ENCODE assay signal across 21 cellular contexts in the genomic region with DNA sequence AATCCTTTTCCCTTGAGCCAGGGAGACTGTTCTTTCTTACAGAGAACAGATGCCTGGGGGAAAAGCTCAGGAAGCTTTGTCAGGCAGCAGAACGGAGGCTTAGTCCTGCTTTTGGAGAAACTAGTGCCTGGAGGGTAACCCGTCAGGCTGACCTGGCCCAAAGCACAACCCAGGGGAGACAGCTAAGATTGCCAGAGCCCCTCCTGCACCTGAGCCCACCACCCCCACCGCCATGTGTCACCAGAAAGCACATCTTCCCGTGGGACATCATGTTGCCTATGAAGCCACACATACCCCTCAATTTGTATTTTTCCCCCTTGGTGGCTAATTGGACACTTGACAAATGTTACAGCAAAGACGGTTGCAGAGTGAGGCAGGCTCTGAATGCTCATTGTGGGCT.
"Had no signal": no experiment of that assay in that cellular context is flagged by ENCODE, and none has a peak within 500 bp of the region (broad histone marks: within the 10 kb centered on the region; RNA-seq: fewer than 3 reads in every experiment).

No MANE protein-coding gene starts in this region.

- H3K4me3 Mint-ChIP-seq: activated CD8-positive, alpha-beta T cell treated with anti-CD3 and anti-CD28 coated beads, Interleukin-2, amount 10 ng/mL, durations not matched to agents 7 days and 5 days; naive B cell; stimulated activated naive B cell treated with anti-CD40 and anti-IgM and Interleukin-4, amounts not matched to agents 10 μg/mL and 1 μg/mL and 100 μg/mL, for 72 hours; T-cell; T-helper 2 cell treated with Interferon-gamma antibody and Interleukin-4, amounts not matched to agents 5 μg/mL and 100 μg/mL, for 36 hours had no signal

- H3K4me3 ChIP-seq: ascending aorta, breast epithelium, coronary artery, lower lobe of right lung, upper lobe of left lung had no signal

- H3K27me3 Mint-ChIP-seq: naive B cell; progenitor cell of endocrine pancreas; stimulated activated naive B cell treated with anti-CD40 and anti-IgM and Interleukin-4, amounts not matched to agents 10 μg/mL and 1 μg/mL and 100 μg/mL, for 72 hours; T-cell had no signal

- H3K9me3 Mint-ChIP-seq: activated naive CD4-positive, alpha-beta T cell treated with anti-CD3 and anti-CD28 coated beads, Interleukin-2, amount 50 U/mL, for 72 hours; stimulated activated naive B cell treated with anti-CD40 and anti-IgM and Interleukin-4, amounts not matched to agents 10 μg/mL and 1 μg/mL and 100 μg/mL, for 72 hours; T-cell; T-helper 2 cell treated with Interferon-gamma antibody and Interleukin-4, amounts not matched to agents 5 μg/mL and 100 μg/mL, for 36 hours had no signal

- DNase-seq: activated CD4-positive, alpha-beta T cell treated with anti-CD3 and anti-CD28 coated beads, Interleukin-2, amount 50 U/mL, for 1 hour; activated CD8-positive, alpha-beta T cell treated with anti-CD3 and anti-CD28 coated beads, Interleukin-2, amount 10 ng/mL, durations not matched to agents 7 days and 5 days; activated gamma-delta T cell treated with Interleukin-2 at 50 U/mL for 16 hours; lower lobe of right lung; naive B cell; occipital lobe; stimulated activated CD4-positive, alpha-beta T cell treated with anti-CD3 and anti-CD28 coated beads, Interleukin-2, amount 100 ng/mL, for 48 hours; stimulated activated CD8-positive, alpha-beta memory T cell treated with anti-CD3 and anti-CD28 coated beads, Interleukin-4, amount 100 ng/mL, for 48 hours; stimulated activated naive B cell treated with anti-CD40 and anti-IgM and Interleukin-4, amounts not matched to agents 10 μg/mL and 1 μg/mL and 100 μg/mL, for 72 hours; T-cell had no signal

- H3K4me1 ChIP-seq: ascending aorta, breast epithelium had no signal

- H3K36me3 ChIP-seq: breast epithelium had no signal

- H3K27ac Mint-ChIP-seq: activated CD8-positive, alpha-beta T cell treated with anti-CD3 and anti-CD28 coated beads, Interleukin-2, amount 10 ng/mL, durations not matched to agents 7 days and 5 days; progenitor cell of endocrine pancreas; stimulated activated naive B cell treated with anti-CD40 and anti-IgM and Interleukin-4, amounts not matched to agents 10 μg/mL and 1 μg/mL and 100 μg/mL, for 72 hours; T-cell; T-helper 2 cell treated with Interferon-gamma antibody and Interleukin-4, amounts not matched to agents 5 μg/mL and 100 μg/mL, for 36 hours had no signal

- ATAC-seq: activated CD4-positive, CD25-positive, alpha-beta regulatory T cell treated with anti-CD3 and anti-CD28 coated beads, Interleukin-2, amount 50 U/mL, for 24 hours; activated CD8-positive, alpha-beta T cell treated with anti-CD3 and anti-CD28 coated beads, Interleukin-2, amount 10 ng/mL, durations not matched to agents 7 days and 5 days; activated naive CD4-positive, alpha-beta T cell treated with anti-CD3 and anti-CD28 coated beads, Interleukin-2, amount 50 U/mL, for 72 hours; left lobe of liver; lower lobe of right lung; stimulated activated naive B cell treated with anti-CD40 and anti-IgM and Interleukin-4, amounts not matched to agents 10 μg/mL and 1 μg/mL and 100 μg/mL, for 72 hours; T-cell had no signal

- H3K27me3 ChIP-seq: ascending aorta, breast epithelium, upper lobe of left lung had no signal

- H3K27ac ChIP-seq: ascending aorta, breast epithelium, coronary artery, epithelial cell of prostate, lower lobe of right lung, upper lobe of left lung, VCaP had no signal

- H3K9me3 ChIP-seq: ascending aorta, breast epithelium, lower lobe of right lung, upper lobe of left lung had no signal
